ENCODE assay signal across 19 cellular contexts in the genomic region with DNA sequence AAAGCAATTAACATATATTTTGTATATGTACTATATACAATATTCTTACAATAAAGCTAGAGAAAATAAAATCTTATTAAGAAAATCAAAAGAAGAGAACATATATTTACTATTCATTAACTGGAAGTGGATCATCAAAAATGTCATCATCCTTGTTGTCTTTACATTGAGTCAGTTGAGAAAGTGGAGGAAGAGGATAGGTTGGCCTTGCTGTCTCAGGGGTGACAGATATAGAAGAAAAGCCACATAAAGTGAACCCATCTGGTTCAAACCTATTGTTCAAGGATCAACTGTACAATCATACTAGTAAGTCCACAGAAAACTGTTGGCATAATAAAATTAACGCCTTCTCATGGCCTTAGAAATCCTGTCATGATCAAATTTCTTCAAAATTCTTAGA.
"Had no signal": no experiment of that assay in that cellular context is flagged by ENCODE, and none has a peak within 500 bp of the region (broad histone marks: within the 10 kb centered on the region; RNA-seq: fewer than 3 reads in every experiment).

No MANE protein-coding gene starts in this region.

- H3K27me3 ChIP-seq: dorsolateral prefrontal cortex, esophagus muscularis mucosa, foreskin keratinocyte, neutrophil, sigmoid colon, stomach had no signal

- H3K27ac ChIP-seq: esophagus muscularis mucosa, foreskin keratinocyte, neutrophil, sigmoid colon had no signal

- ATAC-seq: foreskin keratinocyte; left colon; naive thymus-derived CD8-positive, alpha-beta T cell had no signal

- H3K36me3 ChIP-seq: esophagus muscularis mucosa, neutrophil, sigmoid colon, stomach had no signal

- H3K4me3 ChIP-seq: dorsolateral prefrontal cortex, esophagus muscularis mucosa, lung, sigmoid colon, skin epidermis, stomach had no signal

- H3K4me3 Mint-ChIP-seq: naive thymus-derived CD8-positive, alpha-beta T cell had no signal

- H3K9me3 ChIP-seq: esophagus muscularis mucosa, neutrophil, sigmoid colon, stomach had no signal

- DNase-seq: cortex of kidney; dorsolateral prefrontal cortex; effector CD8-positive, alpha-beta T cell; foreskin keratinocyte; head of caudate nucleus; hippocampal formation; left colon; left ventricle myocardium superior; mesenchymal stem cell; naive thymus-derived CD8-positive, alpha-beta T cell; sigmoid colon; stimulated activated CD4-positive, alpha-beta T cell treated with anti-CD3 and anti-CD28 coated beads, Interleukin-2, amount 100 ng/mL, for 24 hours; stimulated activated naive CD4-positive, alpha-beta T cell; stomach; trophoblast cell had no signal
